19 cellular contexts compared by ENCODE assay signal in genomic region chr1:228001738-228002535, GRCh38. TPM values are rescaled to one million over a fixed set of nuclear protein-coding genes. Genes with fewer than 3 reads are reported as not detected.
DNase-seq lines count a peak whose midpoint lies in the region; TF ChIP-seq lines count a peak whose summit lies in the region.
"Had no signal": no experiment of that assay in that cellular context is flagged by ENCODE, and none has a peak within 500 bp of the region (broad histone marks: within the 10 kb centered on the region; RNA-seq: fewer than 3 reads in every experiment).

No MANE protein-coding gene starts in this region.

- no peak overlapping the region for H3K27ac Mint-ChIP-seq in activated CD4-positive, alpha-beta memory T cell treated with anti-CD3 and anti-CD28 coated beads for 36 hours
- H3K27ac Mint-ChIP-seq in activated CD4-positive, alpha-beta memory T cell treated with anti-CD3 and anti-CD28 coated beads, Interleukin-2, amount 10 ng/mL, durations not matched to agents 7 days and 5 days = no peak overlapping the region
- H3K27ac Mint-ChIP-seq in progenitor cell of endocrine pancreas = no peak overlapping the region
- H3K27ac Mint-ChIP-seq in activated naive CD4-positive, alpha-beta T cell treated with anti-CD3 and anti-CD28 coated beads, Interleukin-2, amount 10 ng/mL, durations not matched to agents 7 days and 5 days = no peak overlapping the region
- H3K27ac Mint-ChIP-seq: H9 had no signal

- H3K9me3 Mint-ChIP-seq in activated CD4-positive, alpha-beta memory T cell treated with anti-CD3 and anti-CD28 coated beads for 36 hours = peaks cover 10% of the 10 kb centered on the region
- H3K9me3 Mint-ChIP-seq in activated CD4-positive, alpha-beta memory T cell treated with anti-CD3 and anti-CD28 coated beads, Interleukin-2, amount 10 ng/mL, durations not matched to agents 7 days and 5 days = peaks cover 3% of the 10 kb centered on the region
- peaks cover 9% of the 10 kb centered on the region for H3K9me3 Mint-ChIP-seq in progenitor cell of endocrine pancreas (ENCODE audit: low read depth)
- H3K9me3 Mint-ChIP-seq in activated naive CD4-positive, alpha-beta T cell treated with anti-CD3 and anti-CD28 coated beads, Interleukin-2, amount 10 ng/mL, durations not matched to agents 7 days and 5 days = peaks cover 7% of the 10 kb centered on the region

- H3K4me3 Mint-ChIP-seq in activated CD4-positive, alpha-beta memory T cell treated with anti-CD3 and anti-CD28 coated beads for 36 hours = no peak overlapping the region
- H3K4me3 Mint-ChIP-seq in activated CD4-positive, alpha-beta memory T cell treated with anti-CD3 and anti-CD28 coated beads, Interleukin-2, amount 10 ng/mL, durations not matched to agents 7 days and 5 days = no peak overlapping the region
- no peak overlapping the region for H3K4me3 Mint-ChIP-seq in progenitor cell of endocrine pancreas (ENCODE audit: low read depth)
- H3K4me3 Mint-ChIP-seq in activated naive CD4-positive, alpha-beta T cell treated with anti-CD3 and anti-CD28 coated beads, Interleukin-2, amount 10 ng/mL, durations not matched to agents 7 days and 5 days = no peak overlapping the region
- H3K4me3 Mint-ChIP-seq: H9 had no signal

- peak; percentile 5 for DNase-seq in activated CD4-positive, alpha-beta memory T cell treated with anti-CD3 and anti-CD28 coated beads for 36 hours
- no peak for DNase-seq in activated CD4-positive, alpha-beta memory T cell treated with anti-CD3 and anti-CD28 coated beads, Interleukin-2, amount 10 ng/mL, durations not matched to agents 7 days and 5 days
- DNase-seq in AG08395 (ENCODE audit: low spot score) (peak; percentile 0), iPS-NIHi7 (ENCODE audit: extremely low spot score) (peak; percentile 5), progenitor cell of endocrine pancreas (ENCODE audit: low spot score, unreplicated experiment) (peak; percentile 5), GM03348 (ENCODE audit: low spot score) (no peak), superior temporal gyrus (ENCODE audit: extremely low spot score) (no peak)
- DNase-seq in activated naive CD4-positive, alpha-beta T cell treated with anti-CD3 and anti-CD28 coated beads, Interleukin-2, amount 10 ng/mL, durations not matched to agents 7 days and 5 days = no peak
- DNase-seq: C1 segment of cervical spinal cord, DMS153, EL, H9, Karpas-422, MM.1S, NCI-H1105, NCI-H187, NCI-H2171, NCI-H446 treated with DMSO at 0.1 percent for 48 hours, NCI-H774 had no signal

- TF ChIP-seq CTCF in progenitor cell of endocrine pancreas (IDR thresholded peaks at IDR 0.05; ENCODE audit: unreplicated experiment) = no peak

- POLR2A ChIA-PET in activated CD4-positive, alpha-beta memory T cell treated with anti-CD3 and anti-CD28 coated beads for 36 hours (lab: Charles Lee) = interaction anchor here (0.5 to 0.6 kb wide), 2 partner anchors 272 to 1264 kb away, joined by 3 read pairs; no protein-coding TSS in a partner anchor
- POLR2A ChIA-PET in activated CD4-positive, alpha-beta memory T cell treated with anti-CD3 and anti-CD28 coated beads, Interleukin-2, amount 10 ng/mL, durations not matched to agents 7 days and 5 days (lab: Charles Lee) = no interaction called here

- intact Hi-C loops in activated CD4-positive, alpha-beta memory T cell treated with anti-CD3 and anti-CD28 coated beads for 36 hours (cut with micrococcal nuclease) = loop anchor here (5.0 kb wide), 2 partner anchors 70 to 515 kb away; no protein-coding TSS in a partner anchor

- no peaks in the 10 kb centered on the region for H3K36me3 Mint-ChIP-seq in activated CD4-positive, alpha-beta memory T cell treated with anti-CD3 and anti-CD28 coated beads for 36 hours
- H3K36me3 Mint-ChIP-seq in activated CD4-positive, alpha-beta memory T cell treated with anti-CD3 and anti-CD28 coated beads, Interleukin-2, amount 10 ng/mL, durations not matched to agents 7 days and 5 days (ENCODE audit: low read depth) = no peaks in the 10 kb centered on the region
- no peaks in the 10 kb centered on the region for H3K36me3 Mint-ChIP-seq in progenitor cell of endocrine pancreas (ENCODE audit: insufficient read depth)
- H3K36me3 Mint-ChIP-seq in activated naive CD4-positive, alpha-beta T cell treated with anti-CD3 and anti-CD28 coated beads, Interleukin-2, amount 10 ng/mL, durations not matched to agents 7 days and 5 days = no peaks in the 10 kb centered on the region

- no peaks in the 10 kb centered on the region for H3K4me1 Mint-ChIP-seq in activated CD4-positive, alpha-beta memory T cell treated with anti-CD3 and anti-CD28 coated beads for 36 hours (ENCODE audit: low read depth)
- H3K4me1 Mint-ChIP-seq in activated CD4-positive, alpha-beta memory T cell treated with anti-CD3 and anti-CD28 coated beads, Interleukin-2, amount 10 ng/mL, durations not matched to agents 7 days and 5 days = no peaks in the 10 kb centered on the region
- no peaks in the 10 kb centered on the region for H3K4me1 Mint-ChIP-seq in progenitor cell of endocrine pancreas (ENCODE audit: low read depth)
- no peaks in the 10 kb centered on the region for H3K4me1 Mint-ChIP-seq in activated naive CD4-positive, alpha-beta T cell treated with anti-CD3 and anti-CD28 coated beads, Interleukin-2, amount 10 ng/mL, durations not matched to agents 7 days and 5 days

- CTCF ChIA-PET in activated CD4-positive, alpha-beta memory T cell treated with anti-CD3 and anti-CD28 coated beads for 36 hours (lab: Charles Lee) = interaction anchor here (0.6 to 1.0 kb wide), 2 partner anchors 56 to 223 kb away, joined by 3 read pairs; no protein-coding TSS in a partner anchor
- CTCF ChIA-PET in activated CD4-positive, alpha-beta memory T cell treated with anti-CD3 and anti-CD28 coated beads, Interleukin-2, amount 10 ng/mL, durations not matched to agents 7 days and 5 days (lab: Charles Lee) = no interaction called here
- CTCF ChIA-PET in activated naive CD4-positive, alpha-beta T cell treated with anti-CD3 and anti-CD28 coated beads, Interleukin-2, amount 10 ng/mL, durations not matched to agents 7 days and 5 days (lab: Charles Lee) = no interaction called here

- peaks cover 40% of the 10 kb centered on the region for H3K27me3 Mint-ChIP-seq in activated CD4-positive, alpha-beta memory T cell treated with anti-CD3 and anti-CD28 coated beads for 36 hours
- H3K27me3 Mint-ChIP-seq in activated CD4-positive, alpha-beta memory T cell treated with anti-CD3 and anti-CD28 coated beads, Interleukin-2, amount 10 ng/mL, durations not matched to agents 7 days and 5 days = peaks cover 41% of the 10 kb centered on the region
- peaks cover 74% of the 10 kb centered on the region for H3K27me3 Mint-ChIP-seq in progenitor cell of endocrine pancreas
- H3K27me3 Mint-ChIP-seq in activated naive CD4-positive, alpha-beta T cell treated with anti-CD3 and anti-CD28 coated beads, Interleukin-2, amount 10 ng/mL, durations not matched to agents 7 days and 5 days = peaks cover 83% of the 10 kb centered on the region

RNA-seq across cellular contexts. Expression of gene WNT3A, which starts 4.9 kb away (rescaled TPM):
- not detected for total RNA-seq in activated CD4-positive, alpha-beta memory T cell treated with anti-CD3 and anti-CD28 coated beads for 36 hours
- total RNA-seq in activated CD4-positive, alpha-beta memory T cell treated with anti-CD3 and anti-CD28 coated beads, Interleukin-2, amount 10 ng/mL, durations not matched to agents 7 days and 5 days = not detected
- not detected in 2 replicates for total RNA-seq in progenitor cell of endocrine pancreas

RNA-seq across cellular contexts. Expression of gene WNT9A, which starts 54.2 kb away (rescaled TPM):
- total RNA-seq in activated CD4-positive, alpha-beta memory T cell treated with anti-CD3 and anti-CD28 coated beads for 36 hours = under 1 TPM; 0.07 to 0.12 TPM
- 1 to 10 TPM; 1.5 to 2.0 TPM for total RNA-seq in activated CD4-positive, alpha-beta memory T cell treated with anti-CD3 and anti-CD28 coated beads, Interleukin-2, amount 10 ng/mL, durations not matched to agents 7 days and 5 days
- 1.2 TPM in 2 replicates for total RNA-seq in progenitor cell of endocrine pancreas

Comparison
In these comparisons a context has a peak if more than half of its experiments do, and no peak if none do; other contexts are left out.
1. DNase-seq: peak in activated CD4-positive, alpha-beta memory T cell treated with anti-CD3 and anti-CD28 coated beads for 36 hours (single experiment), AG08395 (single experiment), iPS-NIHi7 (single experiment) and progenitor cell of endocrine pancreas (single experiment); none in activated CD4-positive, alpha-beta memory T cell treated with anti-CD3 and anti-CD28 coated beads, Interleukin-2, amount 10 ng/mL, durations not matched to agents 7 days and 5 days (single experiment), GM03348 (single experiment), activated naive CD4-positive, alpha-beta T cell treated with anti-CD3 and anti-CD28 coated beads, Interleukin-2, amount 10 ng/mL, durations not matched to agents 7 days and 5 days (single experiment) and superior temporal gyrus (single experiment).